ENCODE assay signal across 20 cellular contexts in genomic region chr7:140390034-140390433, GRCh38. TPM values are rescaled to one million over a fixed set of nuclear protein-coding genes. Genes with fewer than 3 reads are reported as not detected.
A peak's percentile ranks its signal among the peaks of the same experiment; 100 is the strongest.
DNase-seq lines count a peak whose midpoint lies in the region; ATAC-seq and TF ChIP-seq lines count a peak whose summit lies in the region.
"Had no signal": no experiment of that assay in that cellular context is flagged by ENCODE, and none has a peak within 500 bp of the region (broad histone marks: within the 10 kb centered on the region; RNA-seq: fewer than 3 reads in every experiment).

No MANE protein-coding gene starts in this region.

- no peaks in the 10 kb centered on the region for H3K9me3 Mint-ChIP-seq in natural killer cell
- H3K9me3 Mint-ChIP-seq: dendritic cell treated with granulocyte-macrophage colony-stimulating factor and Interleukin-4, amounts not matched to agents 40 ng/mL and 50 ng/mL, for 4 days; naive B cell had no signal

- no peak overlapping the region for H3K27ac Mint-ChIP-seq in natural killer cell
- H3K27ac Mint-ChIP-seq: dendritic cell treated with granulocyte-macrophage colony-stimulating factor and Interleukin-4, amounts not matched to agents 40 ng/mL and 50 ng/mL, for 4 days had no signal

- 78 to 79% methylated on average over 4 of the region's 4 CpGs for WGBS in sigmoid colon, 2 donors
- 73 to 77% methylated on average over 4 of the region's 4 CpGs for WGBS in aorta, 2 donors

- TF ChIP-seq CTCF in sigmoid colon (IDR thresholded peaks at IDR 0.05) (no peak), natural killer cell (IDR thresholded peaks at IDR 0.05) (no peak)

- intact Hi-C loops in sigmoid colon (cut with DNase I) (no loop called here), natural killer cell (cut with micrococcal nuclease) (no loop called here), aorta (cut with DNase I) (no loop called here)

- H3K27me3 ChIP-seq in sigmoid colon (no peaks in the 10 kb centered on the region), aorta (ENCODE audit: control insufficient read depth in 1 of 2, insufficient read depth in 2 of 2, low read length in 1 of 2) (no peaks in the 10 kb centered on the region)
- H3K27me3 ChIP-seq: esophagus squamous epithelium, vagina had no signal

- H3K4me3 ChIP-seq in sigmoid colon (no peak overlapping the region), aorta (ENCODE audit: low read length in 2 of 2) (no peak overlapping the region)
- H3K4me3 ChIP-seq: esophagus squamous epithelium, vagina had no signal

- H3K4me1 Mint-ChIP-seq in natural killer cell = no peaks in the 10 kb centered on the region

- H3K4me1 ChIP-seq in sigmoid colon (peaks cover 0 to 27% (median 4%) of the 10 kb centered on the region in 4 donors), aorta (ENCODE audit: control insufficient read depth in 1 of 2, insufficient read depth in 2 of 2, low read length in 2 of 2) (no peaks in the 10 kb centered on the region)

- TF ChIP-seq EP300 in sigmoid colon (IDR thresholded peaks at IDR 0.05) = no peak

- H3K27ac ChIP-seq in KOPT-K1 (ENCODE audit: low read depth, low read length, poor library complexity, severe bottlenecking) (peak overlapping the region; percentile 6), sigmoid colon (no peak overlapping the region), aorta (ENCODE audit: low read depth in 1 of 2, low read length in 2 of 2) (no peak overlapping the region)
- H3K27ac ChIP-seq: esophagus squamous epithelium, HL-60, RWPE1, vagina had no signal

- no peak overlapping the region for H3K4me3 Mint-ChIP-seq in natural killer cell
- H3K4me3 Mint-ChIP-seq: dendritic cell treated with granulocyte-macrophage colony-stimulating factor and Interleukin-4, amounts not matched to agents 40 ng/mL and 50 ng/mL, for 4 days had no signal

- DNase-seq in sigmoid colon (peak; percentile 30), natural killer cell (no peak), aorta (no peak), NCI-H446 (lab: John Stamatoyannopoulos, UW) (no peak), GM19240 (ENCODE audit: insufficient read length, low spot score) (no peak)
- DNase-seq: activated CD4-positive, alpha-beta T cell treated with anti-CD3 and anti-CD28 coated beads for 4 hours; esophagus squamous epithelium; hippocampal formation; Kasumi-1; NCI-H187 treated with DMSO at 0.1 percent for 48 hours; retina had no signal

- H3K36me3 Mint-ChIP-seq in natural killer cell = no peaks in the 10 kb centered on the region
- H3K36me3 Mint-ChIP-seq: naive B cell had no signal

- no peak for TF ChIP-seq POLR2A in sigmoid colon (IDR thresholded peaks at IDR 0.05)

- H3K9me3 ChIP-seq in KOPT-K1 (ENCODE audit: insufficient read depth, low read length, poor library complexity, severe bottlenecking) (no peaks in the 10 kb centered on the region), sigmoid colon (no peaks in the 10 kb centered on the region), aorta (ENCODE audit: control insufficient read depth, low read length) (no peaks in the 10 kb centered on the region)
- H3K9me3 ChIP-seq: esophagus squamous epithelium, vagina had no signal

- H3K27me3 Mint-ChIP-seq in natural killer cell (ENCODE audit: low read depth in 2 of 2) = no peaks in the 10 kb centered on the region
- H3K27me3 Mint-ChIP-seq: dendritic cell treated with granulocyte-macrophage colony-stimulating factor and Interleukin-4, amounts not matched to agents 40 ng/mL and 50 ng/mL, for 4 days; naive B cell had no signal

- peak; percentile 11 for ATAC-seq in GM18511 (IDR thresholded peaks at IDR 0.05; ENCODE audit: unreplicated experiment)
- peak; percentile 12 for ATAC-seq in GM21528 (IDR thresholded peaks at IDR 0.05; ENCODE audit: low FRiP score, unreplicated experiment)
- ATAC-seq in natural killer cell = no peak
- no peak for ATAC-seq in aorta (ENCODE audit: low FRiP score)

- no peaks in the 10 kb centered on the region; the same call in 1 of the 2 replicates for H3K36me3 ChIP-seq in KOPT-K1 (ENCODE audit: insufficient read depth, low read length)
- H3K36me3 ChIP-seq in sigmoid colon = no peaks in the 10 kb centered on the region
- H3K36me3 ChIP-seq in aorta (ENCODE audit: control insufficient read depth in 1 of 2, insufficient read depth in 2 of 2, low read length in 1 of 2) = no peaks in the 10 kb centered on the region
- H3K36me3 ChIP-seq: vagina had no signal

RNA-seq across cellular contexts. Expression of gene SLC37A3, which starts 8.3 kb away (rescaled TPM):
- total RNA-seq in sigmoid colon (100 to 1,000 TPM in 1 of 4 donors, 10 to 100 TPM in 3; 54.6 to 109 (median 67.0) TPM), natural killer cell (10 to 100 TPM; 19.1 to 26.4 (median 24.5) TPM), aorta (10 to 100 TPM; 47.1 to 58.5 TPM)
- polyA plus RNA-seq in sigmoid colon (10 to 100 TPM; 12.3 to 23.0 (median 13.8) TPM), aorta (10 to 100 TPM; 22.8 to 44.4 TPM)

RNA-seq across cellular contexts. Expression of gene RAB19, which starts 13.8 kb away (rescaled TPM):
- total RNA-seq in sigmoid colon (not detected), natural killer cell (1 to 10 TPM; 1.9 to 3.3 (median 2.8) TPM), aorta (not detected)
- polyA plus RNA-seq in sigmoid colon (1 to 10 TPM; 1.8 to 8.2 (median 3.0) TPM), aorta (not detected)
- total RNA-seq: vagina had no signal
- polyA plus RNA-seq: BJ had no signal

Comparison
In these comparisons a context has a peak if more than half of its experiments do, and no peak if none do; other contexts are left out.
1. ATAC-seq: peak in GM18511 (single experiment) and GM21528 (single experiment); none in natural killer cell (0 of 3) and aorta (single experiment).